Comparison of ENCODE assay signal across 22 cellular contexts in the genomic region with DNA sequence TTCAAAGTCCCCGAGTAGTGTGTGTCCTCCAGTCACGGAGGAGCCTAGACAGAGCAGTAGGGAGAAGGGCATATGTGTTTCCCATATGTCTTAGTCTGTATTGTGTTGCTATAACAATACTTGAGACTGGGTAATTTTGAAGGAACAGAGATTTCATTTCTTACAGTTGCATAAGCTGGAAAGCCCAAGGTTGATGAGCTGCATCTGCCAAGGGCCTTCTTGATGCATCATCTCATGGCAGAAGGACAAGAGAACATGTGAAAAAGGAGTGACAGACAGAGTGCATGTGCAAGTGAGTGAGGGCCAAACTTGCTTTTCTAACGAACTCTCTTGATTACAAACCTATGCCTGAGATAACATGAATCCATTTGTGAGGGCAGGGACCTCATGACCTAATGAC.
DNase-seq lines count a peak whose midpoint lies in the region; ATAC-seq and TF ChIP-seq lines count a peak whose summit lies in the region.
"Had no signal": no experiment of that assay in that cellular context is flagged by ENCODE, and none has a peak within 500 bp of the region (broad histone marks: within the 10 kb centered on the region; RNA-seq: fewer than 3 reads in every experiment).

No MANE protein-coding gene starts in this region.

- DNase-seq in AG09319 (ENCODE audit: extremely low read depth, low read depth) (peak; percentile 35), SJSA1 (ENCODE audit: low read depth in 1 of 2, low spot score in 2 of 2) (no peak), fibroblast of mammary gland (ENCODE audit: low read depth) (peak; percentile 73), myocyte (ENCODE audit: low read depth) (peak; percentile 36), smooth muscle cell (lab: John Stamatoyannopoulos, UW; ENCODE audit: unreplicated experiment) (no peak), A673 (ENCODE audit: low spot score) (no peak), NCI-H2196 treated with DMSO at 0.1 percent for 48 hours (lab: John Stamatoyannopoulos, UW; ENCODE audit: unreplicated experiment) (no peak)
- no peak for DNase-seq in natural killer cell treated with Interleukin-12 subunit alpha and Interleukin-12 subunit beta and Interleukin-15 and Interleukin-18, amount 100 ng/mL, for 72 hours (ENCODE audit: low spot score)
- DNase-seq: activated CD4-positive, CD25-positive, alpha-beta regulatory T cell; activated CD8-positive, alpha-beta T cell treated with anti-CD3 and anti-CD28 coated beads, Interleukin-2, amount 10 ng/mL, durations not matched to agents 7 days and 5 days; activated naive CD4-positive, alpha-beta T cell treated with anti-CD3 and anti-CD28 coated beads for 36 hours; activated T-cell treated with anti-CD3 and anti-CD28 coated beads, Interleukin-2, amount 50 U/mL, for 4 hours; CD4-positive, alpha-beta T cell; cortex of kidney; glutamatergic neuron; naive B cell; NCI-H1694 treated with DMSO at 0.1 percent for 48 hours; posterior cingulate gyrus; spleen had no signal

- no peak overlapping the region for H3K27ac Mint-ChIP-seq in natural killer cell treated with Interleukin-12 subunit alpha and Interleukin-12 subunit beta and Interleukin-15 and Interleukin-18, amount 100 ng/mL, for 72 hours
- H3K27ac Mint-ChIP-seq: activated CD8-positive, alpha-beta T cell treated with anti-CD3 and anti-CD28 coated beads, Interleukin-2, amount 10 ng/mL, durations not matched to agents 7 days and 5 days; activated naive CD4-positive, alpha-beta T cell treated with anti-CD3 and anti-CD28 coated beads for 36 hours; CD4-positive, alpha-beta T cell; naive B cell had no signal

- no TSS peak for BruUV-seq in A673 (replicated peaks; lab: Mats Ljungman, UMichigan)

- CTCF ChIA-PET in A673 (lab: Charles Lee) = no interaction called here

- H3F3A ChIP-seq in smooth muscle cell (ENCODE audit: low read depth) = no peaks in the 10 kb centered on the region

- H3K79me2 ChIP-seq in smooth muscle cell (ENCODE audit: low read depth) = no peaks in the 10 kb centered on the region

- H3K9me3 ChIP-seq in SJSA1 (replicated peaks) (no peaks in the 10 kb centered on the region), smooth muscle cell (replicated peaks; ENCODE audit: low read depth) (no peaks in the 10 kb centered on the region), A673 (ENCODE audit: low read depth, low read length, poor library complexity, severe bottlenecking) (no peaks in the 10 kb centered on the region)

- H3K4me2 ChIP-seq in smooth muscle cell = no peak overlapping the region

- no peak for ATAC-seq in natural killer cell treated with Interleukin-12 subunit alpha and Interleukin-12 subunit beta and Interleukin-15 and Interleukin-18, amount 100 ng/mL, for 72 hours
- ATAC-seq: activated CD8-positive, alpha-beta T cell treated with anti-CD3 and anti-CD28 coated beads, Interleukin-2, amount 10 ng/mL, durations not matched to agents 7 days and 5 days; activated T-cell treated with anti-CD3 and anti-CD28 coated beads, Interleukin-2, amount 50 U/mL, for 4 hours; K562; Panc1 had no signal

- H3K27ac ChIP-seq in SJSA1 (peak overlapping the region; percentile 42), smooth muscle cell (ENCODE audit: low read depth) (no peak overlapping the region), A673 (ENCODE audit: low read depth, low read length, poor library complexity, severe bottlenecking) (no peak overlapping the region)
- H3K27ac ChIP-seq: SK-N-MC, spleen had no signal

- peaks cover 6% of the 10 kb centered on the region for H4K20me1 ChIP-seq in smooth muscle cell (ENCODE audit: low read depth)

- H3K9ac ChIP-seq in smooth muscle cell (ENCODE audit: low read depth) = no peak overlapping the region

- H3K27me3 Mint-ChIP-seq in natural killer cell treated with Interleukin-12 subunit alpha and Interleukin-12 subunit beta and Interleukin-15 and Interleukin-18, amount 100 ng/mL, for 72 hours = no peaks in the 10 kb centered on the region
- H3K27me3 Mint-ChIP-seq: CD4-positive, alpha-beta T cell had no signal

- H3K4me1 Mint-ChIP-seq in natural killer cell treated with Interleukin-12 subunit alpha and Interleukin-12 subunit beta and Interleukin-15 and Interleukin-18, amount 100 ng/mL, for 72 hours (ENCODE audit: low read depth in 2 of 2) = peaks cover 13 to 14% of the 10 kb centered on the region in 2 donors
- H3K4me1 Mint-ChIP-seq: naive B cell had no signal

- no peaks in the 10 kb centered on the region for H3K9me3 Mint-ChIP-seq in natural killer cell treated with Interleukin-12 subunit alpha and Interleukin-12 subunit beta and Interleukin-15 and Interleukin-18, amount 100 ng/mL, for 72 hours

- peaks cover 4% of the 10 kb centered on the region; the same call in 1 of the 2 replicates for H3K36me3 ChIP-seq in SJSA1
- no peaks in the 10 kb centered on the region for H3K36me3 ChIP-seq in smooth muscle cell (ENCODE audit: low read depth)
- no peaks in the 10 kb centered on the region for H3K36me3 ChIP-seq in A673 (ENCODE audit: insufficient read depth, low read length, poor library complexity, severe bottlenecking)
- H3K36me3 ChIP-seq: spleen had no signal

- H3K27me3 ChIP-seq in SJSA1 (replicated peaks) = no peaks in the 10 kb centered on the region
- H3K27me3 ChIP-seq in smooth muscle cell (ENCODE audit: low read depth) = no peaks in the 10 kb centered on the region
- no peaks in the 10 kb centered on the region for H3K27me3 ChIP-seq in A673 (replicated peaks; ENCODE audit: insufficient read depth, low read depth, low read length, poor library complexity)
- H3K27me3 ChIP-seq: spleen had no signal

- no peak overlapping the region for H3K4me3 Mint-ChIP-seq in natural killer cell treated with Interleukin-12 subunit alpha and Interleukin-12 subunit beta and Interleukin-15 and Interleukin-18, amount 100 ng/mL, for 72 hours
- H3K4me3 Mint-ChIP-seq: activated CD8-positive, alpha-beta T cell treated with anti-CD3 and anti-CD28 coated beads, Interleukin-2, amount 10 ng/mL, durations not matched to agents 7 days and 5 days; activated naive CD4-positive, alpha-beta T cell treated with anti-CD3 and anti-CD28 coated beads for 36 hours; activated T-cell treated with anti-CD3 and anti-CD28 coated beads, Interleukin-2, amount 50 U/mL, for 4 hours; CD4-positive, alpha-beta T cell; naive B cell had no signal

- peaks cover 21% of the 10 kb centered on the region for H3K4me1 ChIP-seq in SJSA1 (replicated peaks)
- peaks cover under 1% of the 10 kb centered on the region for H3K4me1 ChIP-seq in smooth muscle cell (ENCODE audit: low read depth)
- no peaks in the 10 kb centered on the region for H3K4me1 ChIP-seq in A673 (ENCODE audit: insufficient read depth, low read length, poor library complexity, severe bottlenecking)

- intact Hi-C loops in A673 (cut with micrococcal nuclease; ENCODE audit: unreplicated experiment) = no loop called here

- H2AFZ ChIP-seq in smooth muscle cell (ENCODE audit: low read depth) = no peak overlapping the region

- POLR2A ChIA-PET in A673 (lab: Charles Lee; ENCODE audit: low non-redundant PET) = no interaction called here

- TF ChIP-seq CTCF in AG09319 (IDR thresholded peaks at IDR 0.05; ENCODE audit: low read depth, low read length) (no peak), fibroblast of mammary gland (conservative IDR thresholded peaks at IDR 0.05; ENCODE audit: control insufficient read depth, insufficient read depth, low read depth, low read length) (no peak), smooth muscle cell (IDR thresholded peaks at IDR 0.05; ENCODE audit: borderline replicate concordance, insufficient read depth, poor library complexity, severe bottlenecking) (no peak), A673 (conservative IDR thresholded peaks at IDR 0.05; ENCODE audit: low read depth, low read length) (no peak)

- peaks cover 7% of the 10 kb centered on the region for H3K36me3 Mint-ChIP-seq in natural killer cell treated with Interleukin-12 subunit alpha and Interleukin-12 subunit beta and Interleukin-15 and Interleukin-18, amount 100 ng/mL, for 72 hours
- H3K36me3 Mint-ChIP-seq: naive B cell had no signal

- 85% methylated on average over 3 of the region's 3 CpGs for WGBS in smooth muscle cell (ENCODE audit: low lambda C conversion rate)

- no peak overlapping the region for H3K4me3 ChIP-seq in SJSA1
- no peak overlapping the region for H3K4me3 ChIP-seq in fibroblast of mammary gland (ENCODE audit: control insufficient read depth, low read depth, low read length)
- no peak overlapping the region for H3K4me3 ChIP-seq in smooth muscle cell
- H3K4me3 ChIP-seq in A673 (ENCODE audit: low read depth, low read length, poor library complexity, severe bottlenecking) = no peak overlapping the region
- H3K4me3 ChIP-seq: K562, SK-N-MC, spleen had no signal

Comparison
In these comparisons a context has a peak if more than half of its experiments do, and no peak if none do; other contexts are left out.
1. DNase-seq: peak in AG09319 (single experiment), fibroblast of mammary gland (single experiment) and myocyte (single experiment); none in SJSA1 (0 of 2), smooth muscle cell (single experiment), natural killer cell treated with Interleukin-12 subunit alpha and Interleukin-12 subunit beta and Interleukin-15 and Interleukin-18, amount 100 ng/mL, for 72 hours (single experiment), A673 (single experiment) and NCI-H2196 treated with DMSO at 0.1 percent for 48 hours (single experiment).